8 cellular contexts compared by ENCODE assay signal in the genomic region with DNA sequence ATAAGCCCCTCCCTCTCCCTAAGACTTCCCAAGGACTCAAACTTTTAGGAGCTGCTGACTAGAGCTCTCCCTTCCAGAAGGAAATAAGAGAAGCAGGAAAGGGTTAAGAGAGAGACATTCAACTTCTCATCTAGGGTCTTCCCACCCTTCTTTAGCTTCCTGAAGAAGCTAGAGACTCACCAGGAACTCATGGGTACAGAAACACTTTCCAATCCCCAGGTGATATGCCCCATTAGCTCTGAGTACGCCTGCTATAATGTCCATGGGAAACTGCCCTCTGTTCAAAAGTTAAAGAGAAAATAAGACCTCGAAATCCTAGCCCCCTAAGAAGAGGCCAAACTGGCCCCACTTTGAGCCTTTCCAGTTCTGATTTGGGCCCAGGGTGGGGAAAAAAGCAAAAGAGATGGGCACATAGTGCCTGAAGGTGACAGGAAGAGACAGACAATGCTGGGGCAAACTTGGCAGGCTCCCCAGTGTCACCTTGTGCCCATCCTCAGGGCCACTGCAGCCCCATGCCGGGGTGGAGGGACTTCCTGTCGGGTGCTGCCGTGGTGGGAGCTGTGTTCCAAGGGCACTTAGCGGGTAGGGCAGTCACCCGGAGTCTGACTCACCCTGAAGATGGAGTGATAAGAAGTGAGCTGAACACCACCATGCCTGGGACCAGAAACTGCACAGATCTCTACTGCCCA. TPM values are rescaled to one million over a fixed set of nuclear protein-coding genes. Genes with fewer than 3 reads are reported as not detected.
DNase-seq lines count a peak whose midpoint lies in the region; ATAC-seq, FAIRE-seq and TF ChIP-seq lines count a peak whose summit lies in the region.

No MANE protein-coding gene starts in this region.

- no peak for TF ChIP-seq CTCF in right lobe of liver (IDR thresholded peaks at IDR 0.05)

- H4K20me1 ChIP-seq in BLaER1 = peaks cover 96% of the 10 kb centered on the region

- ATAC-seq in activated naive CD8-positive, alpha-beta T cell treated with anti-CD3 and anti-CD28 coated beads, Interleukin-2, amount 50 U/mL, for 24 hours = peak; percentile 79
- ATAC-seq in right lobe of liver = peak in 2 of 4 donors; percentile 3 to 42
- peak in 1 of 2 donors; percentile 19 for ATAC-seq in stimulated activated naive B cell treated with anti-CD40 and anti-IgM and Interleukin-4, amounts not matched to agents 10 μg/mL and 1 μg/mL and 100 μg/mL, for 72 hours (replicated peaks)
- no peak for ATAC-seq in HG02981 (IDR thresholded peaks at IDR 0.05; ENCODE audit: unreplicated experiment)

- H3K4me2 ChIP-seq in BLaER1 = peak overlapping the region; percentile 86

- peaks cover 31% of the 10 kb centered on the region for H3K36me3 Mint-ChIP-seq in activated naive CD8-positive, alpha-beta T cell treated with anti-CD3 and anti-CD28 coated beads, Interleukin-2, amount 50 U/mL, for 24 hours (ENCODE audit: low read depth)
- H3K36me3 Mint-ChIP-seq in stimulated activated naive B cell treated with anti-CD40 and anti-IgM and Interleukin-4, amounts not matched to agents 10 μg/mL and 1 μg/mL and 100 μg/mL, for 72 hours = peaks cover 40 to 71% of the 10 kb centered on the region in 2 donors

- no peak overlapping the region for H3K4me3 ChIP-seq in BLaER1
- H3K4me3 ChIP-seq in right lobe of liver = no peak overlapping the region

- no peak for FAIRE-seq in urothelium cell line (lab: Jason Lieb, UNC)

- H3K9ac ChIP-seq in BLaER1 = peak overlapping the region; percentile 42; the same call in 1 of the 2 replicates

- H3K27me3 ChIP-seq in BLaER1 (no peaks in the 10 kb centered on the region), right lobe of liver (no peaks in the 10 kb centered on the region)

- peak overlapping the region; percentile 67 for H3K4me3 Mint-ChIP-seq in activated naive CD8-positive, alpha-beta T cell treated with anti-CD3 and anti-CD28 coated beads, Interleukin-2, amount 50 U/mL, for 24 hours
- H3K4me3 Mint-ChIP-seq in stimulated activated naive B cell treated with anti-CD40 and anti-IgM and Interleukin-4, amounts not matched to agents 10 μg/mL and 1 μg/mL and 100 μg/mL, for 72 hours = peak overlapping the region; percentile 52 to 58

- peaks cover 86% of the 10 kb centered on the region for H3K4me1 Mint-ChIP-seq in activated naive CD8-positive, alpha-beta T cell treated with anti-CD3 and anti-CD28 coated beads, Interleukin-2, amount 50 U/mL, for 24 hours
- peaks cover 76 to 97% of the 10 kb centered on the region in 2 donors for H3K4me1 Mint-ChIP-seq in stimulated activated naive B cell treated with anti-CD40 and anti-IgM and Interleukin-4, amounts not matched to agents 10 μg/mL and 1 μg/mL and 100 μg/mL, for 72 hours

- intact Hi-C loops in right lobe of liver (cut with DNase I) = no loop called here

- H3K27ac Mint-ChIP-seq in activated naive CD8-positive, alpha-beta T cell treated with anti-CD3 and anti-CD28 coated beads, Interleukin-2, amount 50 U/mL, for 24 hours = peak overlapping the region; percentile 93
- H3K27ac Mint-ChIP-seq in stimulated activated naive B cell treated with anti-CD40 and anti-IgM and Interleukin-4, amounts not matched to agents 10 μg/mL and 1 μg/mL and 100 μg/mL, for 72 hours = peak overlapping the region; percentile 94

- H3K4me1 ChIP-seq in BLaER1 = peaks cover 87% of the 10 kb centered on the region
- peaks cover 0 to 83% (median 39%) of the 10 kb centered on the region in 4 donors for H3K4me1 ChIP-seq in right lobe of liver

- H3K9me3 ChIP-seq in BLaER1 = peaks cover 10% of the 10 kb centered on the region; the same call in 1 of the 2 replicates
- no peaks in the 10 kb centered on the region for H3K9me3 ChIP-seq in right lobe of liver

- peak overlapping the region; percentile 82 for H3K27ac ChIP-seq in BLaER1
- peak overlapping the region; percentile 41 to 92 (median 42) for H3K27ac ChIP-seq in right lobe of liver

- H3K36me3 ChIP-seq in BLaER1 (peaks cover 67% of the 10 kb centered on the region), right lobe of liver (no peaks in the 10 kb centered on the region)

- 50% methylated on average over 2 of the region's 7 CpGs for WGBS in right lobe of liver (ENCODE audit: insufficient coverage, low coverage, low lambda C conversion rate, missing lambda C conversion rate)

- DNase-seq in T-helper 1 cell (peak; percentile 49 to 84 (median 70)), right lobe of liver (peak in 2 of 3 donors; percentile 58 to 73), urothelium cell line (ENCODE audit: low spot score) (no peak), middle frontal gyrus (ENCODE audit: extremely low spot score, low spot score) (no peak)
- DNase-seq in activated naive CD8-positive, alpha-beta T cell treated with anti-CD3 and anti-CD28 coated beads, Interleukin-2, amount 50 U/mL, for 24 hours = peak; percentile 69
- DNase-seq in stimulated activated naive B cell treated with anti-CD40 and anti-IgM and Interleukin-4, amounts not matched to agents 10 μg/mL and 1 μg/mL and 100 μg/mL, for 72 hours = no peak

- TF ChIP-seq POLR2A in right lobe of liver (IDR thresholded peaks at IDR 0.05) = no peak

- no peaks in the 10 kb centered on the region for H3K27me3 Mint-ChIP-seq in activated naive CD8-positive, alpha-beta T cell treated with anti-CD3 and anti-CD28 coated beads, Interleukin-2, amount 50 U/mL, for 24 hours
- H3K27me3 Mint-ChIP-seq in stimulated activated naive B cell treated with anti-CD40 and anti-IgM and Interleukin-4, amounts not matched to agents 10 μg/mL and 1 μg/mL and 100 μg/mL, for 72 hours = no peaks in the 10 kb centered on the region

- H3K9me3 Mint-ChIP-seq in activated naive CD8-positive, alpha-beta T cell treated with anti-CD3 and anti-CD28 coated beads, Interleukin-2, amount 50 U/mL, for 24 hours = no peaks in the 10 kb centered on the region
- no peaks in the 10 kb centered on the region for H3K9me3 Mint-ChIP-seq in stimulated activated naive B cell treated with anti-CD40 and anti-IgM and Interleukin-4, amounts not matched to agents 10 μg/mL and 1 μg/mL and 100 μg/mL, for 72 hours

RNA-seq across cellular contexts. Expression of gene CCDC12, which starts 29.5 kb away (rescaled TPM):
- total RNA-seq in right lobe of liver = 10 to 100 TPM; 14.6 to 24.2 (median 17.0) TPM

RNA-seq across cellular contexts. Expression of gene NBEAL2, which starts 32.5 kb away (rescaled TPM):
- 10 to 100 TPM in 5 of 6 experiments, 1 to 10 TPM in 1; 8.9 to 11.7 (median 10.8) TPM for total RNA-seq in right lobe of liver

Comparison
In these comparisons a context has a peak if more than half of its experiments do, and no peak if none do; other contexts are left out.
1. DNase-seq: peak in T-helper 1 cell (5 of 5), activated naive CD8-positive, alpha-beta T cell treated with anti-CD3 and anti-CD28 coated beads, Interleukin-2, amount 50 U/mL, for 24 hours (single experiment) and right lobe of liver (2 of 3); none in stimulated activated naive B cell treated with anti-CD40 and anti-IgM and Interleukin-4, amounts not matched to agents 10 μg/mL and 1 μg/mL and 100 μg/mL, for 72 hours (single experiment), urothelium cell line (single experiment) and middle frontal gyrus (single experiment).